ENCODE assay signal across 1 cellular context in the genomic region with DNA sequence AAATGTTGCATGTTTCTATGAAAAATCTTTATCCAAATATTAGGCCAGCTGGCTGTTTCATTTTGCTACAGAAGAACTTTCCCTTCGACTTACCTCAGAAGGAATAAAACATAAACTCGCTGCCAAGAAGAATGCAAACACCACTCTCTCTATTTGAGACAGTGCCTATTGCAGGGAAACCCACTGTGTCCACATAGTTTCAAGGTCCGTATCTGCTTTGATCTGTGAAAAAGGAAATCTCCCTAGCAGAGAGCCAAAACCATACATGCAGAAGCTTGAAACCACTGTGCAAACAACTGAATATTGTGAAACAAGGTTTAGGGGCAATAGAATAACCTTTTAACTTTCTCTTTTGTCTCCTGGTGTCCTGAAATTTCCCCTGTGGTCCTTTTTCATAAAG.
A peak's percentile ranks its signal among the peaks of the same experiment; 100 is the strongest.
TF ChIP-seq lines count a peak whose summit lies in the region.

No MANE protein-coding gene starts in this region.

TF ChIP-seq in HepG2, 621 proteins besides CTCF, POLR2A, EP300 and RAD21 (continued from another document and continues in another):
- TF ChIP-seq LCORL (IDR thresholded peaks at IDR 0.05) (peak; percentile 82; the same call in 1 of the 2 replicates), LCORL (CRISPR knock-in tag; IDR thresholded peaks at IDR 0.05) (peak; percentile 96), ZNF614 (CRISPR knock-in tag; IDR thresholded peaks at IDR 0.05; ENCODE audit: borderline replicate concordance) (peak; percentile 98), ZNF607 (CRISPR knock-in tag; IDR thresholded peaks at IDR 0.05; ENCODE audit: borderline replicate concordance) (0 out of 2 replicates have a peak, but pooled peaks have one; percentile 36), FOXK1 (CRISPR knock-in tag; IDR thresholded peaks at IDR 0.05; ENCODE audit: borderline replicate concordance, low read depth) (peak; percentile 91; the same call in 1 of the 2 replicates), ISL2 (CRISPR knock-in tag; IDR thresholded peaks at IDR 0.05) (peak; percentile 98), ZNF160 (CRISPR knock-in tag; IDR thresholded peaks at IDR 0.05) (no peak), TEAD3 (CRISPR knock-in tag; optimal IDR thresholded peaks at IDR 0.05; ENCODE audit: borderline replicate concordance) (peak; percentile 88), ZNF703 (CRISPR knock-in tag; IDR thresholded peaks at IDR 0.05; ENCODE audit: borderline replicate concordance) (0 out of 2 replicates have a peak, but pooled peaks have one; percentile 55), ZNF124 (CRISPR knock-in tag; IDR thresholded peaks at IDR 0.05) (peak; percentile 98), NCOA2 (CRISPR knock-in tag; IDR thresholded peaks at IDR 0.05) (peak; percentile 98), SP5 (CRISPR knock-in tag; IDR thresholded peaks at IDR 0.05; ENCODE audit: borderline replicate concordance, low read depth) (peak; percentile 67), ZNF331 (CRISPR knock-in tag; IDR thresholded peaks at IDR 0.05) (peak; percentile 97), KDM6A (CRISPR knock-in tag; IDR thresholded peaks at IDR 0.05; ENCODE audit: low read depth) (peak; percentile 89), CBX5 (CRISPR knock-in tag; IDR thresholded peaks at IDR 0.05; ENCODE audit: borderline replicate concordance) (peak; percentile 78; the same call in 1 of the 2 replicates), HOXA5 (CRISPR knock-in tag; IDR thresholded peaks at IDR 0.05) (peak; percentile 33; the same call in 1 of the 2 replicates), ARNTL (CRISPR knock-in tag; IDR thresholded peaks at IDR 0.05) (peak; percentile 37; the same call in 1 of the 2 replicates), ZNF264 (CRISPR knock-in tag; IDR thresholded peaks at IDR 0.05) (peak; percentile 67; the same call in 1 of the 2 replicates), MEF2D (CRISPR knock-in tag; IDR thresholded peaks at IDR 0.05) (peak; percentile 92), MAFF (IDR thresholded peaks at IDR 0.05; ENCODE audit: low read depth, low read length) (0 out of 2 replicates have a peak, but pooled peaks have one; percentile 2), DNMT3B (CRISPR knock-in tag; conservative IDR thresholded peaks at IDR 0.05) (0 out of 2 replicates have a peak, but pooled peaks have one; percentile 58), SSRP1 (CRISPR knock-in tag; IDR thresholded peaks at IDR 0.05) (no peak), HMG20B (CRISPR knock-in tag; conservative IDR thresholded peaks at IDR 0.05) (peak; percentile 94), KDM3A (CRISPR knock-in tag; IDR thresholded peaks at IDR 0.05; ENCODE audit: low read depth) (peak; percentile 80; the same call in 1 of the 2 replicates), GFI1 (CRISPR knock-in tag; IDR thresholded peaks at IDR 0.05; ENCODE audit: borderline replicate concordance) (peak; percentile 77), MTA1 (CRISPR knock-in tag; IDR thresholded peaks at IDR 0.05; ENCODE audit: borderline replicate concordance) (peak; percentile 25; the same call in 1 of the 2 replicates), SOX6 (IDR thresholded peaks at IDR 0.05) (no peak), SOX6 (CRISPR knock-in tag; IDR thresholded peaks at IDR 0.05) (peak; percentile 99)
- TF ChIP-seq, protein P1, sequence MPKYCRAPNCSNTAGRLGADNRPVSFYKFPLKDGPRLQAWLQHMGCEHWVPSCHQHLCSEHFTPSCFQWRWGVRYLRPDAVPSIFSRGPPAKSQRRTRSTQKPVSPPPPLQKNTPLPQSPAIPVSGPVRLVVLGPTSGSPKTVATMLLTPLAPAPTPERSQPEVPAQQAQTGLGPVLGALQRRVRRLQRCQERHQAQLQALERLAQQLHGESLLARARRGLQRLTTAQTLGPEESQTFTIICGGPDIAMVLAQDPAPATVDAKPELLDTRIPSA (CRISPR knock-in tag; IDR thresholded peaks at IDR 0.05; ENCODE audit: borderline replicate concordance): no peak
- TF ChIP-seq, protein P2, sequence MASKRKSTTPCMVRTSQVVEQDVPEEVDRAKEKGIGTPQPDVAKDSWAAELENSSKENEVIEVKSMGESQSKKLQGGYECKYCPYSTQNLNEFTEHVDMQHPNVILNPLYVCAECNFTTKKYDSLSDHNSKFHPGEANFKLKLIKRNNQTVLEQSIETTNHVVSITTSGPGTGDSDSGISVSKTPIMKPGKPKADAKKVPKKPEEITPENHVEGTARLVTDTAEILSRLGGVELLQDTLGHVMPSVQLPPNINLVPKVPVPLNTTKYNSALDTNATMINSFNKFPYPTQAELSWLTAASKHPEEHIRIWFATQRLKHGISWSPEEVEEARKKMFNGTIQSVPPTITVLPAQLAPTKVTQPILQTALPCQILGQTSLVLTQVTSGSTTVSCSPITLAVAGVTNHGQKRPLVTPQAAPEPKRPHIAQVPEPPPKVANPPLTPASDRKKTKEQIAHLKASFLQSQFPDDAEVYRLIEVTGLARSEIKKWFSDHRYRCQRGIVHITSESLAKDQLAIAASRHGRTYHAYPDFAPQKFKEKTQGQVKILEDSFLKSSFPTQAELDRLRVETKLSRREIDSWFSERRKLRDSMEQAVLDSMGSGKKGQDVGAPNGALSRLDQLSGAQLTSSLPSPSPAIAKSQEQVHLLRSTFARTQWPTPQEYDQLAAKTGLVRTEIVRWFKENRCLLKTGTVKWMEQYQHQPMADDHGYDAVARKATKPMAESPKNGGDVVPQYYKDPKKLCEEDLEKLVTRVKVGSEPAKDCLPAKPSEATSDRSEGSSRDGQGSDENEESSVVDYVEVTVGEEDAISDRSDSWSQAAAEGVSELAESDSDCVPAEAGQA (IDR thresholded peaks at IDR 0.05; ENCODE audit: low read depth): peak; percentile 57
- TF ChIP-seq, protein P2 (CRISPR knock-in tag; IDR thresholded peaks at IDR 0.05; ENCODE audit: borderline replicate concordance): no peak
- TF ChIP-seq, protein P3, sequence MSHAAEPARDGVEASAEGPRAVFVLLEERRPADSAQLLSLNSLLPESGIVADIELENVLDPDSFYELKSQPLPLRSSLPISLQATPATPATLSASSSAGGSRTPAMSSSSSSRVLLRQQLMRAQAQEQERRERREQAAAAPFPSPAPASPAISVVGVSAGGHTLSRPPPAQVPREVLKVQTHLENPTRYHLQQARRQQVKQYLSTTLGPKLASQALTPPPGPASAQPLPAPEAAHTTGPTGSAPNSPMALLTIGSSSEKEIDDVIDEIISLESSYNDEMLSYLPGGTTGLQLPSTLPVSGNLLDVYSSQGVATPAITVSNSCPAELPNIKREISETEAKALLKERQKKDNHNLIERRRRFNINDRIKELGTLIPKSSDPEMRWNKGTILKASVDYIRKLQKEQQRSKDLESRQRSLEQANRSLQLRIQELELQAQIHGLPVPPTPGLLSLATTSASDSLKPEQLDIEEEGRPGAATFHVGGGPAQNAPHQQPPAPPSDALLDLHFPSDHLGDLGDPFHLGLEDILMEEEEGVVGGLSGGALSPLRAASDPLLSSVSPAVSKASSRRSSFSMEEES (CRISPR knock-in tag; IDR thresholded peaks at IDR 0.05): peak; percentile 68
- TF ChIP-seq, protein P4, sequence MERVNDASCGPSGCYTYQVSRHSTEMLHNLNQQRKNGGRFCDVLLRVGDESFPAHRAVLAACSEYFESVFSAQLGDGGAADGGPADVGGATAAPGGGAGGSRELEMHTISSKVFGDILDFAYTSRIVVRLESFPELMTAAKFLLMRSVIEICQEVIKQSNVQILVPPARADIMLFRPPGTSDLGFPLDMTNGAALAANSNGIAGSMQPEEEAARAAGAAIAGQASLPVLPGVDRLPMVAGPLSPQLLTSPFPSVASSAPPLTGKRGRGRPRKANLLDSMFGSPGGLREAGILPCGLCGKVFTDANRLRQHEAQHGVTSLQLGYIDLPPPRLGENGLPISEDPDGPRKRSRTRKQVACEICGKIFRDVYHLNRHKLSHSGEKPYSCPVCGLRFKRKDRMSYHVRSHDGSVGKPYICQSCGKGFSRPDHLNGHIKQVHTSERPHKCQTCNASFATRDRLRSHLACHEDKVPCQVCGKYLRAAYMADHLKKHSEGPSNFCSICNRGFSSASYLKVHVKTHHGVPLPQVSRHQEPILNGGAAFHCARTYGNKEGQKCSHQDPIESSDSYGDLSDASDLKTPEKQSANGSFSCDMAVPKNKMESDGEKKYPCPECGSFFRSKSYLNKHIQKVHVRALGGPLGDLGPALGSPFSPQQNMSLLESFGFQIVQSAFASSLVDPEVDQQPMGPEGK (CRISPR knock-in tag; IDR thresholded peaks at IDR 0.05): peak; percentile 74
- TF ChIP-seq, protein P5, sequence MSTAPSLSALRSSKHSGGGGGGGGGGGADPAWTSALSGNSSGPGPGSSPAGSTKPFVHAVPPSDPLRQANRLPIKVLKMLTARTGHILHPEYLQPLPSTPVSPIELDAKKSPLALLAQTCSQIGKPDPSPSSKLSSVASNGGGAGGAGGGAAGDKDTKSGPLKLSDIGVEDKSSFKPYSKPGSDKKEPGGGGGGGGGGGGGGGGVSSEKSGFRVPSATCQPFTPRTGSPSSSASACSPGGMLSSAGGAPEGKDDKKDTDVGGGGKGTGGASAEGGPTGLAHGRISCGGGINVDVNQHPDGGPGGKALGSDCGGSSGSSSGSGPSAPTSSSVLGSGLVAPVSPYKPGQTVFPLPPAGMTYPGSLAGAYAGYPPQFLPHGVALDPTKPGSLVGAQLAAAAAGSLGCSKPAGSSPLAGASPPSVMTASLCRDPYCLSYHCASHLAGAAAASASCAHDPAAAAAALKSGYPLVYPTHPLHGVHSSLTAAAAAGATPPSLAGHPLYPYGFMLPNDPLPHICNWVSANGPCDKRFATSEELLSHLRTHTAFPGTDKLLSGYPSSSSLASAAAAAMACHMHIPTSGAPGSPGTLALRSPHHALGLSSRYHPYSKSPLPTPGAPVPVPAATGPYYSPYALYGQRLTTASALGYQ (CRISPR knock-in tag; IDR thresholded peaks at IDR 0.05): peak; percentile 89
- TF ChIP-seq, protein P6, sequence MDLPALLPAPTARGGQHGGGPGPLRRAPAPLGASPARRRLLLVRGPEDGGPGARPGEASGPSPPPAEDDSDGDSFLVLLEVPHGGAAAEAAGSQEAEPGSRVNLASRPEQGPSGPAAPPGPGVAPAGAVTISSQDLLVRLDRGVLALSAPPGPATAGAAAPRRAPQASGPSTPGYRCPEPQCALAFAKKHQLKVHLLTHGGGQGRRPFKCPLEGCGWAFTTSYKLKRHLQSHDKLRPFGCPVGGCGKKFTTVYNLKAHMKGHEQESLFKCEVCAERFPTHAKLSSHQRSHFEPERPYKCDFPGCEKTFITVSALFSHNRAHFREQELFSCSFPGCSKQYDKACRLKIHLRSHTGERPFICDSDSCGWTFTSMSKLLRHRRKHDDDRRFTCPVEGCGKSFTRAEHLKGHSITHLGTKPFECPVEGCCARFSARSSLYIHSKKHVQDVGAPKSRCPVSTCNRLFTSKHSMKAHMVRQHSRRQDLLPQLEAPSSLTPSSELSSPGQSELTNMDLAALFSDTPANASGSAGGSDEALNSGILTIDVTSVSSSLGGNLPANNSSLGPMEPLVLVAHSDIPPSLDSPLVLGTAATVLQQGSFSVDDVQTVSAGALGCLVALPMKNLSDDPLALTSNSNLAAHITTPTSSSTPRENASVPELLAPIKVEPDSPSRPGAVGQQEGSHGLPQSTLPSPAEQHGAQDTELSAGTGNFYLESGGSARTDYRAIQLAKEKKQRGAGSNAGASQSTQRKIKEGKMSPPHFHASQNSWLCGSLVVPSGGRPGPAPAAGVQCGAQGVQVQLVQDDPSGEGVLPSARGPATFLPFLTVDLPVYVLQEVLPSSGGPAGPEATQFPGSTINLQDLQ (CRISPR knock-in tag; IDR thresholded peaks at IDR 0.05): no peak
- TF ChIP-seq, protein P7, sequence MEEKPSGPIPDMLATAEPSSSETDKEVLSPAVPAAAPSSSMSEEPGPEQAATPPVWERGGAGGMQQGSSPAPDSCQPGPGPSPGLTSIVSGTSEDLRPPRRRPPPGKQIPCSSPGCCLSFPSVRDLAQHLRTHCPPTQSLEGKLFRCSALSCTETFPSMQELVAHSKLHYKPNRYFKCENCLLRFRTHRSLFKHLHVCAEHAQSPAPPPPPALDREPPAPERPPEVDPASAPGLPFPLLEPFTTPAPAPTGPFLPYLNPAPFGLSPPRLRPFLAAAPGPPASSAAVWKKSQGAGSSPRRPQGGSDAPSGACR (CRISPR knock-in tag; IDR thresholded peaks at IDR 0.05): 0 out of 2 replicates have a peak, but pooled peaks have one; percentile 76
